10 cellular contexts compared by ENCODE assay signal in genomic region chr16:10938844-10939648, GRCh38. TPM values are rescaled to one million over a fixed set of nuclear protein-coding genes. Genes with fewer than 3 reads are reported as not detected.
DNase-seq lines count a peak whose midpoint lies in the region; ATAC-seq, FAIRE-seq and TF ChIP-seq lines count a peak whose summit lies in the region.
"Had no signal": no experiment of that assay in that cellular context is flagged by ENCODE, and none has a peak within 500 bp of the region (broad histone marks: within the 10 kb centered on the region; RNA-seq: fewer than 3 reads in every experiment).

No MANE protein-coding gene starts in this region.

- TF ChIP-seq RAD21 in HepG2 (CRISPR knock-in tag; IDR thresholded peaks at IDR 0.05): no peak

- H3K9me3 ChIP-seq in HepG2 (ENCODE audit: low read length) (no peaks in the 10 kb centered on the region), tibial nerve (no peaks in the 10 kb centered on the region)

- no peak for ATAC-seq in activated T-cell treated with anti-CD3 and anti-CD28 coated beads, Interleukin-2, amount 50 U/mL, for 72 hours (replicated peaks in 1 of 2)
- peak; percentile 27 for ATAC-seq in HepG2

- H3K27ac ChIP-seq in HepG2 (ENCODE audit: extremely low read length, insufficient read depth, low read length) (peak overlapping the region; percentile 34), tibial nerve (peak overlapping the region in 3 of 4 donors; percentile 73 to 90 (median 90))
- H3K27ac ChIP-seq: C4-2B had no signal

- H3K27me3 ChIP-seq in HepG2 (ENCODE audit: control insufficient read depth in 1 of 2, insufficient read depth in 2 of 2, low read length in 2 of 2) (no peaks in the 10 kb centered on the region; a peak in 1 of 5 replicates), tibial nerve (no peaks in the 10 kb centered on the region)

- TF ChIP-seq EP300 in HepG2 (IDR thresholded peaks at IDR 0.05; ENCODE audit: low read depth in 2 of 2, low read length in 2 of 2) (no peak), HepG2 (CRISPR knock-in tag; IDR thresholded peaks at IDR 0.05; ENCODE audit: borderline replicate concordance) (no peak), tibial nerve (IDR thresholded peaks at IDR 0.05) (no peak)

- in situ Hi-C loops in HepG2 (cut with HindIII; ENCODE audit: extremely low pct_ligation_motif_present, low pct_unique_long_range_greater_than_20kb): no loop called here

- H3K4me3 Mint-ChIP-seq in activated T-cell treated with anti-CD3 and anti-CD28 coated beads, Interleukin-2, amount 50 U/mL, for 72 hours: peak overlapping the region; percentile 88 to 92
- peak overlapping the region; percentile 95 for H3K4me3 Mint-ChIP-seq in activated naive CD8-positive, alpha-beta T cell

- no TSS peak for BruUV-seq in HepG2 (replicated peaks; lab: Mats Ljungman, UMichigan)

- H3K36me3 ChIP-seq in HepG2 (replicated peaks in 1 of 2; ENCODE audit: control insufficient read depth in 1 of 2, insufficient read depth in 2 of 2, low read length in 2 of 2) (peaks cover 0 to 5% of the 10 kb centered on the region in 2 experiments; a peak in 2 of 5 replicates), tibial nerve (peaks cover 0 to 12% (median 0%) of the 10 kb centered on the region in 3 donors)

- CTCF ChIA-PET in HepG2 (lab: Yijun Ruan, JAX; ENCODE audit: low intra/inter-chr PET ratio, low total read pairs): no interaction called here

- intact Hi-C loops in HepG2 (cut with micrococcal nuclease; ENCODE audit: unreplicated experiment): no loop called here

- DNase-seq in activated T-cell treated with anti-CD3 and anti-CD28 coated beads, Interleukin-2, amount 50 U/mL, for 72 hours: no peak
- no peak for DNase-seq in activated T-cell treated with anti-CD3 and anti-CD28 coated beads, Interleukin-2, amount 50 U/mL, for 48 hours
- DNase-seq in HepG2 (ENCODE audit: low spot score) (peak; percentile 56), tibial nerve (ENCODE audit: low spot score in 2 of 2) (no peak), NCI-H2107 (lab: John Stamatoyannopoulos, UW) (no peak), GOT3 (lab: John Stamatoyannopoulos, UW) (no peak)
- no peak for DNase-seq in effector CD8-positive, alpha-beta T cell (lab: John Stamatoyannopoulos, UW)
- DNase-seq: NCI-H2171 had no signal

- TF ChIP-seq CTCF in HepG2 (CRISPR knock-in tag; IDR thresholded peaks at IDR 0.05): no peak
- TF ChIP-seq CTCF in tibial nerve (IDR thresholded peaks at IDR 0.05): no peak

- H3K9me3 Mint-ChIP-seq in activated T-cell treated with anti-CD3 and anti-CD28 coated beads, Interleukin-2, amount 50 U/mL, for 72 hours: no peaks in the 10 kb centered on the region
- no peaks in the 10 kb centered on the region for H3K9me3 Mint-ChIP-seq in activated naive CD8-positive, alpha-beta T cell (ENCODE audit: low read depth)

- FAIRE-seq in HepG2 (lab: Jason Lieb, UNC): peak; percentile 18

- H3K4me3 ChIP-seq in HepG2 (replicated peaks in 1 of 3; ENCODE audit: insufficient read depth in 1 of 3, low read depth in 2 of 3, low read length in 3 of 3) (peak overlapping the region; percentile 70 to 82 (median 76); a peak in 3 of 6 replicates), tibial nerve (peak overlapping the region in 1 of 4 donors; percentile 90)

- TF ChIP-seq POLR2A in HepG2 (IDR thresholded peaks at IDR 0.05; ENCODE audit: insufficient read depth in 1 of 2, low read depth in 2 of 2, low read length in 2 of 2) (peak in 1 of 2 experiments; percentile 40; a peak in 1 of 4 replicates), tibial nerve (IDR thresholded peaks at IDR 0.05) (no peak)

- peak overlapping the region; percentile 26 for H3K27ac Mint-ChIP-seq in activated T-cell treated with anti-CD3 and anti-CD28 coated beads, Interleukin-2, amount 50 U/mL, for 72 hours
- no peak overlapping the region for H3K27ac Mint-ChIP-seq in activated naive CD8-positive, alpha-beta T cell

- peaks cover 63% of the 10 kb centered on the region for H3K79me2 ChIP-seq in HepG2 (ENCODE audit: insufficient read depth, low read length)

- 42% methylated on average over 6 of the region's 6 CpGs for WGBS in HepG2 (ENCODE audit: low lambda C conversion rate)
- WGBS in tibial nerve, 2 donors: 54 to 60% methylated on average over 6 of the region's 6 CpGs

- POLR2A ChIA-PET in HepG2 (lab: Yijun Ruan, JAX): interaction anchor here (0.6 to 4.5 kb wide), 3 partner anchors 16 to 353 kb away, joined by 3 to 60 read pairs (median 3); no protein-coding TSS in a partner anchor

- H3K27me3 Mint-ChIP-seq in activated T-cell treated with anti-CD3 and anti-CD28 coated beads, Interleukin-2, amount 50 U/mL, for 72 hours (ENCODE audit: low read depth): no peaks in the 10 kb centered on the region
- no peaks in the 10 kb centered on the region for H3K27me3 Mint-ChIP-seq in activated naive CD8-positive, alpha-beta T cell

- peaks cover 74% of the 10 kb centered on the region for H3K4me1 ChIP-seq in HepG2 (ENCODE audit: insufficient read depth, low read length)
- H3K4me1 ChIP-seq in tibial nerve: peaks cover 0 to 85% (median 57%) of the 10 kb centered on the region in 4 donors

- H3K4me1 Mint-ChIP-seq in activated T-cell treated with anti-CD3 and anti-CD28 coated beads, Interleukin-2, amount 50 U/mL, for 72 hours (ENCODE audit: low read depth): peaks cover 79% of the 10 kb centered on the region
- H3K4me1 Mint-ChIP-seq in activated naive CD8-positive, alpha-beta T cell (ENCODE audit: low read depth): peaks cover 77% of the 10 kb centered on the region

- H2AFZ ChIP-seq in HepG2 (ENCODE audit: low read length): no peak overlapping the region

- H3K4me2 ChIP-seq in HepG2 (ENCODE audit: low read depth, low read length): peak overlapping the region; percentile 97

- H4K20me1 ChIP-seq in HepG2 (ENCODE audit: insufficient read depth, low read length): peaks cover 45% of the 10 kb centered on the region

- peaks cover 4 to 5% of the 10 kb centered on the region in 2 donors for H3K36me3 Mint-ChIP-seq in activated T-cell treated with anti-CD3 and anti-CD28 coated beads, Interleukin-2, amount 50 U/mL, for 72 hours (ENCODE audit: insufficient read depth in 2 of 2)
- peaks cover 12% of the 10 kb centered on the region for H3K36me3 Mint-ChIP-seq in activated naive CD8-positive, alpha-beta T cell

- H3K9ac ChIP-seq in HepG2 (ENCODE audit: insufficient read depth, low read depth, low read length): peak overlapping the region; percentile 31; the same call in 1 of the 2 replicates

RNA-seq across cellular contexts. Expression of gene DEXI, which starts 3.2 kb away (rescaled TPM):
- total RNA-seq in activated T-cell treated with anti-CD3 and anti-CD28 coated beads, Interleukin-2, amount 50 U/mL, for 72 hours: 10 to 100 TPM; 24.4 to 26.7 TPM
- total RNA-seq in HepG2 (2016; rRNA removed; fragmentation: Illumina TruSeq; extraction: Trizol) (57.9 and 70.4 TPM in 2 replicates), tibial nerve (10 to 100 TPM; 74.4 to 96.3 (median 85.5) TPM)
- 68.6 and 86.7 TPM in 2 replicates for total RNA-seq in HepG2 (2016; cell fraction: cytosol; rRNA removed; fragmentation: Illumina TruSeq; extraction: Trizol; ENCODE audit: low read depth)
- total RNA-seq in HepG2 (2016; cell fraction: insoluble cytoplasmic fraction; rRNA removed; fragmentation: Illumina TruSeq; extraction: Trizol): 54.1 and 71.8 TPM in 2 replicates
- 117 and 144 TPM in 2 replicates for total RNA-seq in HepG2 (2016; cell fraction: membrane; rRNA removed; fragmentation: Illumina TruSeq; extraction: Trizol)
- 35.4 and 46.3 TPM in 2 replicates for total RNA-seq in HepG2 (2016; cell fraction: nucleus; rRNA removed; fragmentation: Illumina TruSeq; extraction: Trizol)
- polyA plus RNA-seq in HepG2 (2011; rRNA removed): 51.5 and 54.4 TPM in 2 replicates
- polyA plus RNA-seq in HepG2 (2011; cell fraction: cytosol; rRNA removed): 69.5 and 78.6 TPM in 2 replicates
- polyA plus RNA-seq in HepG2 (2011; cell fraction: nucleus; rRNA removed): 40.4 and 50.2 TPM in 2 replicates
- polyA plus RNA-seq in HepG2 (2012): 45.6 and 55.0 TPM in 2 replicates
- 70.9 and 88.4 TPM in 2 replicates for polyA plus RNA-seq in HepG2 (2016; cell fraction: cytosol; fragmentation: Illumina TruSeq; extraction: Trizol; ENCODE audit: low read depth)
- polyA plus RNA-seq in HepG2 (2016; cell fraction: insoluble cytoplasmic fraction; fragmentation: Illumina TruSeq; extraction: Trizol; ENCODE audit: low read depth): 58.1 and 70.0 TPM in 2 replicates
- 120 and 124 TPM in 2 replicates for polyA plus RNA-seq in HepG2 (2016; cell fraction: membrane; fragmentation: Illumina TruSeq; extraction: Trizol; ENCODE audit: low read depth)
- 60.2 and 65.5 TPM in 2 replicates for polyA plus RNA-seq in HepG2 (2016; cell fraction: nucleus; fragmentation: Illumina TruSeq; extraction: Trizol; ENCODE audit: insufficient read depth, low read depth)
- 31.7 and 71.0 TPM in 2 replicates for polyA minus RNA-seq in HepG2 (2011; rRNA and poly(A)+ RNA removed; ENCODE audit: low replicate concordance)
- 34.2 and 35.1 TPM in 2 replicates for polyA minus RNA-seq in HepG2 (2011; cell fraction: cytosol; rRNA and poly(A)+ RNA removed)
- 24.7 and 27.7 TPM in 2 replicates for polyA minus RNA-seq in HepG2 (2011; cell fraction: nucleus; rRNA and poly(A)+ RNA removed)

RNA-seq across cellular contexts. Expression of gene CLEC16A, which starts 5.3 kb away (rescaled TPM):
- total RNA-seq in activated T-cell treated with anti-CD3 and anti-CD28 coated beads, Interleukin-2, amount 50 U/mL, for 72 hours: 10 to 100 TPM; 29.9 to 32.3 TPM
- total RNA-seq in HepG2 (2016; rRNA removed; fragmentation: Illumina TruSeq; extraction: Trizol): 10.3 and 13.6 TPM in 2 replicates
- total RNA-seq in HepG2 (2016; cell fraction: cytosol; rRNA removed; fragmentation: Illumina TruSeq; extraction: Trizol; ENCODE audit: low read depth): 35.7 and 39.7 TPM in 2 replicates
- total RNA-seq in HepG2 (2016; cell fraction: insoluble cytoplasmic fraction; rRNA removed; fragmentation: Illumina TruSeq; extraction: Trizol): 10.6 and 12.8 TPM in 2 replicates
- total RNA-seq in HepG2 (2016; cell fraction: membrane; rRNA removed; fragmentation: Illumina TruSeq; extraction: Trizol): 14.4 and 15.9 TPM in 2 replicates
- 17.5 and 18.7 TPM in 2 replicates for total RNA-seq in HepG2 (2016; cell fraction: nucleus; rRNA removed; fragmentation: Illumina TruSeq; extraction: Trizol)
- polyA plus RNA-seq in HepG2 (2011; rRNA removed): 8.5 and 9.5 TPM in 2 replicates
- polyA plus RNA-seq in HepG2 (2011; cell fraction: cytosol; rRNA removed): 6.6 and 6.8 TPM in 2 replicates
- polyA plus RNA-seq in HepG2 (2011; cell fraction: nucleus; rRNA removed): 17.0 and 19.5 TPM in 2 replicates
- polyA plus RNA-seq in HepG2 (2012): 10.3 and 12.0 TPM in 2 replicates
- polyA plus RNA-seq in HepG2 (2016; cell fraction: cytosol; fragmentation: Illumina TruSeq; extraction: Trizol; ENCODE audit: low read depth): 1.7 and 1.9 TPM in 2 replicates
- 11.8 and 14.0 TPM in 2 replicates for polyA plus RNA-seq in HepG2 (2016; cell fraction: insoluble cytoplasmic fraction; fragmentation: Illumina TruSeq; extraction: Trizol; ENCODE audit: low read depth)
- 3.4 and 4.4 TPM in 2 replicates for polyA plus RNA-seq in HepG2 (2016; cell fraction: membrane; fragmentation: Illumina TruSeq; extraction: Trizol; ENCODE audit: low read depth)
- 22.7 and 25.7 TPM in 2 replicates for polyA plus RNA-seq in HepG2 (2016; cell fraction: nucleus; fragmentation: Illumina TruSeq; extraction: Trizol; ENCODE audit: insufficient read depth, low read depth)
- 24.9 and 35.4 TPM in 2 replicates for polyA minus RNA-seq in HepG2 (2011; rRNA and poly(A)+ RNA removed; ENCODE audit: low replicate concordance)
- 14.4 and 19.0 TPM in 2 replicates for polyA minus RNA-seq in HepG2 (2011; cell fraction: cytosol; rRNA and poly(A)+ RNA removed)
- 25.8 and 32.0 TPM in 2 replicates for polyA minus RNA-seq in HepG2 (2011; cell fraction: nucleus; rRNA and poly(A)+ RNA removed)
- total RNA-seq in tibial nerve: 10 to 100 TPM; 37.4 to 70.2 (median 55.2) TPM
